16 cellular contexts compared by ENCODE assay signal in genomic region chr10:34801066-34801738, GRCh38. TPM values are rescaled to one million over a fixed set of nuclear protein-coding genes. Genes with fewer than 3 reads are reported as not detected.
DNase-seq lines count a peak whose midpoint lies in the region; ATAC-seq, FAIRE-seq and TF ChIP-seq lines count a peak whose summit lies in the region.
"Had no signal": no experiment of that assay in that cellular context is flagged by ENCODE, and none has a peak within 500 bp of the region (broad histone marks: within the 10 kb centered on the region; RNA-seq: fewer than 3 reads in every experiment).

No MANE protein-coding gene starts in this region.

- DNase-seq in choroid plexus epithelial cell (ENCODE audit: low read depth) (peak; percentile 42), right cardiac atrium (peak in 2 of 3 donors; percentile 47 to 77), pancreas (no peak), NCI-H2081 treated with DMSO at 0.1 percent for 48 hours (lab: John Stamatoyannopoulos, UW) (no peak), retina (no peak)
- DNase-seq: activated naive CD4-positive, alpha-beta T cell treated with anti-CD3 and anti-CD28 coated beads, Interleukin-2, amount 50 U/mL, for 16 hours; cortex of kidney; heart right ventricle; MM.1S; ovary; stimulated activated CD8-positive, alpha-beta memory T cell treated with anti-CD3 and anti-CD28 coated beads, Interleukin-4, amount 100 ng/mL, for 48 hours had no signal

- TF ChIP-seq CTCF in choroid plexus epithelial cell (conservative IDR thresholded peaks at IDR 0.05; ENCODE audit: low read depth, low read length): no peak
- no peak for TF ChIP-seq CTCF in pancreas (IDR thresholded peaks at IDR 0.05)

- no peak overlapping the region for H3K4me3 ChIP-seq in HUES48 (ENCODE audit: low read depth, low read length)
- H3K4me3 ChIP-seq in choroid plexus epithelial cell (ENCODE audit: low read depth, low read length): no peak overlapping the region
- no peak overlapping the region for H3K4me3 ChIP-seq in right cardiac atrium (ENCODE audit: low read length)
- no peak overlapping the region for H3K4me3 ChIP-seq in pancreas
- H3K4me3 ChIP-seq: ovary had no signal

- FAIRE-seq in pancreas (lab: Jason Lieb, UNC): no peak
- FAIRE-seq: D721Med had no signal

- H3K27me3 ChIP-seq in HUES48 (ENCODE audit: control insufficient read depth, insufficient read depth, low read length) (no peaks in the 10 kb centered on the region), right cardiac atrium (ENCODE audit: control insufficient read depth, insufficient read depth) (no peaks in the 10 kb centered on the region), pancreas (no peaks in the 10 kb centered on the region)
- H3K27me3 ChIP-seq: heart right ventricle, ovary had no signal

- peak overlapping the region; percentile 69 for H3K27ac ChIP-seq in HUES48 (ENCODE audit: low read depth, low read length)
- H3K27ac ChIP-seq in right cardiac atrium (ENCODE audit: low read length): no peak overlapping the region
- H3K27ac ChIP-seq in pancreas: no peak overlapping the region
- H3K27ac ChIP-seq: heart right ventricle, VCaP had no signal

- intact Hi-C loops in right cardiac atrium (cut with DNase I) (no loop called here), pancreas (cut with DNase I) (no loop called here)

- no peak overlapping the region for H3K9ac ChIP-seq in HUES48 (ENCODE audit: low read depth, low read length)

- 29% methylated on average over 7 of the region's 7 CpGs for WGBS in right cardiac atrium
- 29 to 40% methylated on average over 7 of the region's 7 CpGs for WGBS in pancreas, 2 donors

- H3K4me1 ChIP-seq in HUES48 (ENCODE audit: control insufficient read depth, insufficient read depth, low read length): peaks cover 24% of the 10 kb centered on the region
- H3K4me1 ChIP-seq in right cardiac atrium (ENCODE audit: control insufficient read depth, insufficient read depth, low read length): no peaks in the 10 kb centered on the region
- H3K4me1 ChIP-seq in pancreas: peaks cover 0 to 8% (median 7%) of the 10 kb centered on the region in 3 donors

- H3K9me3 ChIP-seq in HUES48 (ENCODE audit: control insufficient read depth, insufficient read depth, low read length): no peaks in the 10 kb centered on the region
- H3K9me3 ChIP-seq in right cardiac atrium (ENCODE audit: control insufficient read depth, low read length): no peaks in the 10 kb centered on the region
- H3K9me3 ChIP-seq in pancreas: no peaks in the 10 kb centered on the region
- H3K9me3 ChIP-seq: heart right ventricle, ovary had no signal

- ATAC-seq in right cardiac atrium: peak; percentile 68 to 76
- peak; percentile 72 to 82 (median 77) for ATAC-seq in pancreas
- ATAC-seq in GM18519 (IDR thresholded peaks at IDR 0.05; ENCODE audit: low FRiP score, unreplicated experiment): no peak
- no peak for ATAC-seq in HG02759 (IDR thresholded peaks at IDR 0.05; ENCODE audit: unreplicated experiment)

- H3K36me3 ChIP-seq in HUES48 (ENCODE audit: control insufficient read depth, insufficient read depth, low read length): no peaks in the 10 kb centered on the region
- H3K36me3 ChIP-seq in pancreas: no peaks in the 10 kb centered on the region
- H3K36me3 ChIP-seq: heart right ventricle, ovary had no signal

RNA-seq across cellular contexts. Expression of gene PARD3, which starts 13.9 kb away (rescaled TPM):
- total RNA-seq in right cardiac atrium: 10 to 100 TPM; 27.3 to 40.3 (median 29.7) TPM
- polyA plus RNA-seq in right cardiac atrium: 10.5 TPM
- 10 to 100 TPM; 21.8 to 32.3 (median 26.6) TPM for total RNA-seq in pancreas
- 10 to 100 TPM; 12.8 to 20.0 TPM for polyA plus RNA-seq in pancreas

Comparison
In these comparisons a context has a peak if more than half of its experiments do, and no peak if none do; other contexts are left out.
1. DNase-seq: peak in choroid plexus epithelial cell (single experiment) and right cardiac atrium (2 of 3); none in pancreas (0 of 6), NCI-H2081 treated with DMSO at 0.1 percent for 48 hours (single experiment) and retina (single experiment).
2. ATAC-seq: peak in right cardiac atrium (2 of 2) and pancreas (4 of 4); none in GM18519 (single experiment) and HG02759 (single experiment).